8 cellular contexts compared by ENCODE assay signal in the genomic region with DNA sequence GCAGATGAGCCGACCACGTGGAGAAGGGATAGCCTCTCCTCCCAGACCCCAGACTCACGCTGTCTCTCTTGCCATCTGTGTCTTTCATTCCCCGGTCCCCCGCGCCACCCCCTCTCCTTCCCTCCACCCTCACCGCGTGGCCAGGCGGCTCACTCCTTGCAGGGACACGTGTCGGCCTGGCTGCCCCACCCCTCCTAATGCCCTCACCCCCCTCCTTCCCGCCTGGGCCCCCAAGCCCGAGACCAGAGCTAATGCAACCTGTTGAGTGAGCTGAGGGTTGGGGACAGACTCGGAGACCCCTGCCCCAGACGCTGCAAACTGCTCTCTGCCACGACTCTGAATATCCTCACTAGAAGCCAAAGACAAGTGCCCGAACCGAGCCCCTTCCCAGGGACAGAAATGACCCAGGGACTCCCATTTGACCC. TPM values are rescaled to one million over a fixed set of nuclear protein-coding genes. Genes with fewer than 3 reads are reported as not detected.
DNase-seq lines count a peak whose midpoint lies in the region; ATAC-seq and TF ChIP-seq lines count a peak whose summit lies in the region.

No MANE protein-coding gene starts in this region.

- no peak overlapping the region for H3K27ac ChIP-seq in CD8-positive, alpha-beta T cell (ENCODE audit: low read depth, low read length)
- no peak overlapping the region for H3K27ac ChIP-seq in gastroesophageal sphincter

- no peak for TF ChIP-seq EP300 in gastroesophageal sphincter (IDR thresholded peaks at IDR 0.05)

- peak; percentile 52 for ATAC-seq in CD8-positive, alpha-beta T cell
- ATAC-seq in HG03460 (IDR thresholded peaks at IDR 0.05; ENCODE audit: unreplicated experiment) (peak; percentile 56), gastroesophageal sphincter (peak; percentile 29), GM21529 (IDR thresholded peaks at IDR 0.05; ENCODE audit: unreplicated experiment) (no peak)

- intact Hi-C loops in CD8-positive, alpha-beta T cell (cut with DNase I, micrococcal nuclease) = no loop called here

- POLR2A ChIA-PET in CD8-positive, alpha-beta T cell (lab: Charles Lee) = interaction anchor here (0.6 to 1.0 kb wide), 2 partner anchors 19 to 106 kb away, joined by 3 read pairs; a partner anchor contains a TSS

- CTCF ChIA-PET in CD8-positive, alpha-beta T cell (lab: Charles Lee) = interaction anchor here (1.8 kb wide), 1 partner anchor 385 kb away, joined by 4 read pairs; no protein-coding TSS in a partner anchor

- H3K9me3 Mint-ChIP-seq in CD8-positive, alpha-beta T cell = no peaks in the 10 kb centered on the region

- peak in 2 of 7 experiments; percentile 19 to 20 for DNase-seq in CD8-positive, alpha-beta T cell
- DNase-seq in activated CD8-positive, alpha-beta memory T cell treated with anti-CD3 and anti-CD28 coated beads for 24 hours = peak; percentile 80
- DNase-seq in stimulated activated CD4-positive, alpha-beta T cell treated with anti-CD3 and anti-CD28 coated beads, TNF-alpha, amount 100 ng/mL, for 4 hours (ENCODE audit: low read depth in 3 of 3) = peak; percentile 30 to 40 (median 33)
- DNase-seq in NOMO-1 treated with DMSO at 0.1 percent for 48 hours (lab: John Stamatoyannopoulos, UW; ENCODE audit: unreplicated experiment) (no peak), NCI-H510A treated with DMSO at 0.1 percent for 48 hours (lab: John Stamatoyannopoulos, UW) (no peak)

- no peak for TF ChIP-seq CTCF in CD8-positive, alpha-beta T cell (IDR thresholded peaks at IDR 0.05)
- no peak for TF ChIP-seq CTCF in gastroesophageal sphincter (IDR thresholded peaks at IDR 0.05)

- no peaks in the 10 kb centered on the region for H3K36me3 ChIP-seq in CD8-positive, alpha-beta T cell (ENCODE audit: insufficient read depth, low read length)
- H3K36me3 ChIP-seq in gastroesophageal sphincter = no peaks in the 10 kb centered on the region

- peak overlapping the region; percentile 71 for H3K27ac Mint-ChIP-seq in CD8-positive, alpha-beta T cell

- peak overlapping the region; percentile 89 for H3K4me3 Mint-ChIP-seq in CD8-positive, alpha-beta T cell

- TF ChIP-seq POLR2A in gastroesophageal sphincter (IDR thresholded peaks at IDR 0.05) = no peak

- H3K9me3 ChIP-seq in CD8-positive, alpha-beta T cell (ENCODE audit: low read length) = no peaks in the 10 kb centered on the region
- H3K9me3 ChIP-seq in gastroesophageal sphincter = no peaks in the 10 kb centered on the region

- H3K27me3 Mint-ChIP-seq in CD8-positive, alpha-beta T cell (ENCODE audit: low read depth) = no peaks in the 10 kb centered on the region

- H3K4me3 ChIP-seq in CD8-positive, alpha-beta T cell (ENCODE audit: low read depth, low read length) = peak overlapping the region; percentile 70
- peak overlapping the region; percentile 21 to 39 for H3K4me3 ChIP-seq in gastroesophageal sphincter

- H3K4me1 ChIP-seq in CD8-positive, alpha-beta T cell (ENCODE audit: insufficient read depth, low read length) = peaks cover 5% of the 10 kb centered on the region
- peaks cover 0 to 19% (median 0%) of the 10 kb centered on the region in 3 donors for H3K4me1 ChIP-seq in gastroesophageal sphincter

- H3K4me1 Mint-ChIP-seq in CD8-positive, alpha-beta T cell (ENCODE audit: low read depth) = peaks cover 20% of the 10 kb centered on the region

- WGBS in gastroesophageal sphincter (ENCODE audit: low coverage in 1 of 2), 2 donors = 0 to 42% methylated on average over 3 to 8 of the region's 18 CpGs

- no peaks in the 10 kb centered on the region for H3K27me3 ChIP-seq in CD8-positive, alpha-beta T cell (ENCODE audit: insufficient read depth, low read length)
- peaks cover 14% of the 10 kb centered on the region for H3K27me3 ChIP-seq in gastroesophageal sphincter

- H3K36me3 Mint-ChIP-seq in CD8-positive, alpha-beta T cell = peaks cover 17% of the 10 kb centered on the region

RNA-seq across cellular contexts. Expression of a gene that starts 1.8 kb away (rescaled TPM):
- 1 to 10 TPM; 8.1 to 8.4 TPM for total RNA-seq in CD8-positive, alpha-beta T cell
- total RNA-seq in gastroesophageal sphincter = 1 to 10 TPM; 4.2 to 7.9 (median 4.7) TPM

RNA-seq across cellular contexts. Expression of a gene that starts 7.7 kb away (rescaled TPM):
- total RNA-seq in CD8-positive, alpha-beta T cell = 10 to 100 TPM; 61.4 to 67.4 TPM
- total RNA-seq in gastroesophageal sphincter = 10 to 100 TPM; 31.1 to 43.0 (median 38.9) TPM

RNA-seq across cellular contexts. Expression of a gene that starts 40.5 kb away (rescaled TPM):
- 10 to 100 TPM; 18.3 to 19.8 TPM for total RNA-seq in CD8-positive, alpha-beta T cell
- 10 to 100 TPM in 3 of 4 donors, 1 to 10 TPM in 1; 9.4 to 21.0 (median 13.2) TPM for total RNA-seq in gastroesophageal sphincter

RNA-seq across cellular contexts. Expression of a gene that starts 53.3 kb away (rescaled TPM):
- total RNA-seq in CD8-positive, alpha-beta T cell = 10 to 100 TPM; 55.2 to 56.9 TPM
- total RNA-seq in gastroesophageal sphincter = 10 to 100 TPM; 12.9 to 17.7 (median 14.5) TPM

RNA-seq across cellular contexts. Expression of a gene that starts 56.5 kb away (rescaled TPM):
- not detected for total RNA-seq in CD8-positive, alpha-beta T cell
- total RNA-seq in gastroesophageal sphincter = under 1 TPM in 1 of 4 donors, not detected in 3; 0.27 TPM

Comparison
In these comparisons a context has a peak if more than half of its experiments do, and no peak if none do; other contexts are left out.
1. DNase-seq: peak in activated CD8-positive, alpha-beta memory T cell treated with anti-CD3 and anti-CD28 coated beads for 24 hours (single experiment) and stimulated activated CD4-positive, alpha-beta T cell treated with anti-CD3 and anti-CD28 coated beads, TNF-alpha, amount 100 ng/mL, for 4 hours (3 of 3); none in NOMO-1 treated with DMSO at 0.1 percent for 48 hours (single experiment) and NCI-H510A treated with DMSO at 0.1 percent for 48 hours (single experiment).